8 cellular contexts compared by ENCODE assay signal in the genomic region with DNA sequence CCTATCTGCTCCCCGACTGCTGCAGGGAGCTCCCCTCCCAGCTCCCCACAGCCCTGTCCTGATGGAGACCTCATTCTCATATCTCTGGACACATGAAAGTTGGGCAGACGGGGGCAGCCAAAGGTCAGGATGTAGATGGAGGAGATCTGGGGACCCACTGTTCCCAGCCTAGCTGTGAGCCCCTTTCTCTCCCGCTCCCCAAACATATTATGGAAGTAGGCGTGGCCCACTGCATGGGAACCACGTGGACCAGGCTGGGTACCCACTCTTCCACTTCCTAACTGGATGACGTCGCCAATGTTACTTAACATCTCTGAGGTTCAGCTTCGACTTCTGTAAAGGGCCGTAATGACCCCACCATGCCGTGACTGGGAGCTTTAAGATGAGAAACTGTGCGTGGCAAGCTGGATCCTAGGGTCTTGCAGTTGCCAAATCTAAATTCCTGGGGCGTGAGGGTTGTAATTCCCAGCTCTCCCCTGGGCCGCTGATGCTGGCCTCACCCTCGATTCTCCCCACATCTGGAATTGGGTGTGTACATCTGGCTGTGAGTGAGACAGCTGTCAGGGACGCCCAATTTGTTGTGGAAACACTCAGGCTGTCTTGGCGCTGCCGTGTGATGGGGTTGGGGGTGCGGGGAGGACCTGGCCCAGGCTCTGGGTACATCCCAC. TPM values are rescaled to one million over a fixed set of nuclear protein-coding genes. Genes with fewer than 3 reads are reported as not detected.
A peak's percentile ranks its signal among the peaks of the same experiment; 100 is the strongest.
DNase-seq lines count a peak whose midpoint lies in the region; ATAC-seq, FAIRE-seq and TF ChIP-seq lines count a peak whose summit lies in the region.

No MANE protein-coding gene starts in this region.

- POLR2A ChIA-PET in K562 (lab: Yijun Ruan, JAX): interaction anchor here (0.9 to 3.2 kb wide), 9 partner anchors 10 to 198 kb away, joined by 3 to 21 read pairs (median 7); partner anchors contain the start of genes DPF2, MALAT1, NEAT1 and TIGD3

- peaks cover 9% of the 10 kb centered on the region for H3K4me1 Mint-ChIP-seq in activated naive CD4-positive, alpha-beta T cell treated with anti-CD3 and anti-CD28 coated beads, Interleukin-2, amount 50 U/mL, for 24 hours

- peaks cover 16 to 51% of the 10 kb centered on the region in 2 experiments; a peak in 4 of 5 replicates for H3K4me1 ChIP-seq in K562 (replicated peaks in 1 of 2; ENCODE audit: control insufficient read depth in 2 of 2, insufficient read depth in 2 of 2, low read length in 2 of 2)
- peaks cover 72% of the 10 kb centered on the region for H3K4me1 ChIP-seq in lower lobe of right lung
- H3K4me1 ChIP-seq in urinary bladder (ENCODE audit: insufficient read depth): peaks cover 2% of the 10 kb centered on the region

- FAIRE-seq in K562 (lab: Jason Lieb, UNC): peak; percentile 29

- intact Hi-C loops in K562 (cut with micrococcal nuclease) (loop anchor here (2.0 to 10.0 kb wide), 3 partner anchors 14 to 202 kb away; partner anchors contain the start of genes TM7SF2 and ZNHIT2), lower lobe of right lung (cut with DNase I) (loop anchor here (5.0 kb wide), 1 partner anchor 39 kb away; no protein-coding TSS in a partner anchor)

- H3K9me3 Mint-ChIP-seq in activated naive CD4-positive, alpha-beta T cell treated with anti-CD3 and anti-CD28 coated beads, Interleukin-2, amount 50 U/mL, for 24 hours: no peaks in the 10 kb centered on the region

- no peak overlapping the region for H3K27ac ChIP-seq in K562 (ENCODE audit: extremely low read depth, low read depth, low read length)
- H3K27ac ChIP-seq in lower lobe of right lung: peak overlapping the region; percentile 91
- H3K27ac ChIP-seq in urinary bladder (ENCODE audit: low read depth): peak overlapping the region; percentile 28

- peak overlapping the region; percentile 80 for H3K27ac Mint-ChIP-seq in activated naive CD4-positive, alpha-beta T cell treated with anti-CD3 and anti-CD28 coated beads, Interleukin-2, amount 50 U/mL, for 24 hours

- H3K27me3 ChIP-seq in K562 (ENCODE audit: control insufficient read depth in 2 of 2, insufficient read depth in 2 of 2, low read length in 2 of 2) (no peaks in the 10 kb centered on the region), lower lobe of right lung (ENCODE audit: low read depth) (no peaks in the 10 kb centered on the region)

- H3K9me1 ChIP-seq in K562 (ENCODE audit: control insufficient read depth, insufficient read depth, low read length): no peaks in the 10 kb centered on the region

- in situ Hi-C loops in K562 (cut with MboI): no loop called here

- peak overlapping the region; percentile 84 for H3K4me2 ChIP-seq in K562 (ENCODE audit: insufficient read depth, low read length)

- H3K36me3 ChIP-seq in K562 (ENCODE audit: control insufficient read depth, insufficient read depth, low read length): peaks cover 11% of the 10 kb centered on the region; the same call in 1 of the 3 replicates
- H3K36me3 ChIP-seq in lower lobe of right lung: peaks cover 12% of the 10 kb centered on the region
- H3K36me3 ChIP-seq in urinary bladder (ENCODE audit: insufficient read depth): no peaks in the 10 kb centered on the region

- DNase-seq in activated naive CD4-positive, alpha-beta T cell treated with Interleukin-2 at 50 U/mL for 16 hours: no peak
- DNase-seq in K562 (ENCODE audit: extremely low read depth in 1 of 4, low spot score in 3 of 4) (peak in 1 of 4 experiments; percentile 37), lower lobe of right lung (peak; percentile 53), NCI-H748 (lab: John Stamatoyannopoulos, UW; ENCODE audit: unreplicated experiment) (no peak), left lobe of liver (ENCODE audit: low spot score) (no peak)

- H3K9ac ChIP-seq in K562 (ENCODE audit: insufficient read depth in 1 of 2, low read depth in 2 of 2, low read length in 2 of 2): peak overlapping the region in 1 of 2 experiments; percentile 91; a peak in 2 of 4 replicates

- H4K20me1 ChIP-seq in K562 (replicated peaks; ENCODE audit: control insufficient read depth, insufficient read depth, low read length): 0 out of 2 replicates have a peak, but pooled peaks cover under 1% of the 10 kb centered on the region

- no peaks in the 10 kb centered on the region for H3K36me3 Mint-ChIP-seq in activated naive CD4-positive, alpha-beta T cell treated with anti-CD3 and anti-CD28 coated beads, Interleukin-2, amount 50 U/mL, for 24 hours

- H3K9me3 ChIP-seq in K562 (replicated peaks; ENCODE audit: control insufficient read depth, insufficient read depth, low read depth, low read length) (no peaks in the 10 kb centered on the region), lower lobe of right lung (no peaks in the 10 kb centered on the region)

- 59% methylated on average over 18 of the region's 18 CpGs for WGBS in K562 (ENCODE audit: insufficient coverage, low coverage, missing lambda C conversion rate)
- WGBS in urinary bladder: 20% methylated on average over 18 of the region's 18 CpGs

- CTCF ChIA-PET in K562 (lab: Yijun Ruan, JAX; ENCODE audit: low intra/inter-chr PET ratio): interaction anchor here (1.1 to 3.6 kb wide), 4 partner anchors 13 to 207 kb away, joined by 5 to 91 read pairs (median 8); no protein-coding TSS in a partner anchor

- TF ChIP-seq RAD21 in K562 (CRISPR knock-in tag; conservative IDR thresholded peaks at IDR 0.05 in 1 of 2, IDR thresholded peaks at IDR 0.05 in 1 of 2): no peak

- no peak overlapping the region for H2AFZ ChIP-seq in K562 (ENCODE audit: low read depth, low read length)

- H3K4me3 Mint-ChIP-seq in activated naive CD4-positive, alpha-beta T cell treated with anti-CD3 and anti-CD28 coated beads, Interleukin-2, amount 50 U/mL, for 24 hours: no peak overlapping the region

- ATAC-seq in K562 (no peak), lower lobe of right lung (peak; percentile 2 to 4), GM21381 (IDR thresholded peaks at IDR 0.05; ENCODE audit: unreplicated experiment) (no peak), left lobe of liver (no peak)

- no TSS peak for BruUV-seq in K562 (replicated peaks; lab: Mats Ljungman, UMichigan)

- peaks cover 1% of the 10 kb centered on the region for H3K27me3 Mint-ChIP-seq in activated naive CD4-positive, alpha-beta T cell treated with anti-CD3 and anti-CD28 coated beads, Interleukin-2, amount 50 U/mL, for 24 hours

- TF ChIP-seq CTCF in K562 (IDR thresholded peaks at IDR 0.05 in 2 of 3, conservative IDR thresholded peaks at IDR 0.05 in 1 of 3; ENCODE audit: insufficient read depth in 2 of 3, low read depth in 1 of 3, low read length in 3 of 3): no peak
- TF ChIP-seq CTCF in lower lobe of right lung (IDR thresholded peaks at IDR 0.05): no peak

- no peak for TF ChIP-seq EP300 in K562 (IDR thresholded peaks at IDR 0.05; ENCODE audit: low read length)

- TF ChIP-seq POLR2A in K562 (conservative IDR thresholded peaks at IDR 0.05): no peak

- peak overlapping the region; percentile 77; the same call in 1 of the 2 replicates for H3K4me3 ChIP-seq in K562
- peak overlapping the region; percentile 100 for H3K4me3 ChIP-seq in lower lobe of right lung
- H3K4me3 ChIP-seq in urinary bladder (ENCODE audit: low read depth, low read length): peak overlapping the region; percentile 62

- H3K79me2 ChIP-seq in K562 (ENCODE audit: control insufficient read depth, insufficient read depth, low read length): peaks cover 20% of the 10 kb centered on the region; the same call in 2 of the 3 replicates

RNA-seq across cellular contexts. Expression of gene CDC42EP2, which starts 1.8 kb away (rescaled TPM):
- total RNA-seq in K562 (2011; cell fraction: chromatin; rRNA removed; ENCODE audit: low replicate concordance): 5.1 and 29.5 TPM in 2 replicates
- 17.6 and 26.3 TPM in 2 replicates for total RNA-seq in K562 (2011; cell fraction: nucleolus; rRNA removed)
- 11.7 and 13.1 TPM in 2 replicates for total RNA-seq in K562 (2011; cell fraction: nucleoplasm; rRNA removed)
- total RNA-seq in K562 (2014; rRNA removed) (0.54 and 2.6 TPM in 2 replicates), K562 (2014; rRNA removed; fragmentation: Illumina TruSeq; extraction: Trizol) (0.29 TPM in 1 of 2 replicates, not detected in the other), K562 (2015; rRNA removed; fragmentation: Illumina TruSeq; extraction: Trizol) (0.79 and 1.3 TPM in 2 replicates), K562 (2021) (2.1 and 3.5 TPM in 2 replicates), lower lobe of right lung (17.0 TPM), urinary bladder (17.6 TPM), left lobe of liver (3.5 TPM)
- polyA plus RNA-seq in K562 (2011; rRNA removed) (0.45 and 1.9 TPM in 2 replicates), K562 (2014; fragmentation: Illumina TruSeq; extraction: Trizol) (2.9 and 5.4 TPM in 2 replicates), K562 (2014; fragmentation: Nextera tagmentation; extraction: Ambion mirVana) (under 1 TPM; 0.27 to 0.52 TPM), K562 (2014; rRNA removed) (1.1 and 1.5 TPM in 2 replicates), urinary bladder (30.1 TPM)
- polyA plus RNA-seq in K562 (2011; cell fraction: cytosol; rRNA removed): 0.68 and 3.8 TPM in 2 replicates
- polyA plus RNA-seq in K562 (2011; cell fraction: nucleus; rRNA removed): 3.4 and 6.9 TPM in 2 replicates
- polyA plus RNA-seq in K562 (2012): 2.2 and 4.8 TPM in 2 replicates
- 0.53 and 1.1 TPM in 2 replicates for polyA minus RNA-seq in K562 (2011; rRNA and poly(A)+ RNA removed)
- 1.3 and 2.0 TPM in 2 replicates for polyA minus RNA-seq in K562 (2011; cell fraction: cytosol; rRNA and poly(A)+ RNA removed)
- polyA minus RNA-seq in K562 (2011; cell fraction: nucleus; rRNA and poly(A)+ RNA removed): 3.1 and 5.8 TPM in 2 replicates

RNA-seq across cellular contexts. Expression of gene DPF2, which starts 17.2 kb away (rescaled TPM):
- 75.3 and 142 TPM in 2 replicates for total RNA-seq in K562 (2011; cell fraction: chromatin; rRNA removed; ENCODE audit: low replicate concordance)
- 65.5 and 74.9 TPM in 2 replicates for total RNA-seq in K562 (2011; cell fraction: nucleolus; rRNA removed)
- 76.9 and 80.5 TPM in 2 replicates for total RNA-seq in K562 (2011; cell fraction: nucleoplasm; rRNA removed)
- 34.4 and 44.0 TPM in 2 replicates for total RNA-seq in K562 (2014; rRNA removed)
- 28.1 and 29.3 TPM in 2 replicates for total RNA-seq in K562 (2014; rRNA removed; fragmentation: Illumina TruSeq; extraction: Trizol)
- 41.0 and 41.1 TPM in 2 replicates for total RNA-seq in K562 (2015; rRNA removed; fragmentation: Illumina TruSeq; extraction: Trizol)
- total RNA-seq in K562 (2021): 74.6 and 76.3 TPM in 2 replicates
- polyA plus RNA-seq in K562 (2011; rRNA removed): 29.7 and 40.3 TPM in 2 replicates
- polyA plus RNA-seq in K562 (2011; cell fraction: cytosol; rRNA removed): 44.3 and 45.4 TPM in 2 replicates
- polyA plus RNA-seq in K562 (2011; cell fraction: nucleus; rRNA removed): 64.8 and 70.4 TPM in 2 replicates
- polyA plus RNA-seq in K562 (2012): 54.9 and 55.8 TPM in 2 replicates
- polyA plus RNA-seq in K562 (2014; fragmentation: Illumina TruSeq; extraction: Trizol): 65.0 and 81.7 TPM in 2 replicates
- polyA plus RNA-seq in K562 (2014; fragmentation: Nextera tagmentation; extraction: Ambion mirVana): 10 to 100 TPM; 15.6 to 33.2 TPM
- 33.2 and 35.6 TPM in 2 replicates for polyA plus RNA-seq in K562 (2014; rRNA removed)
- 31.7 and 32.1 TPM in 2 replicates for polyA minus RNA-seq in K562 (2011; rRNA and poly(A)+ RNA removed)
- 25.4 and 35.7 TPM in 2 replicates for polyA minus RNA-seq in K562 (2011; cell fraction: cytosol; rRNA and poly(A)+ RNA removed)
- polyA minus RNA-seq in K562 (2011; cell fraction: nucleus; rRNA and poly(A)+ RNA removed): 21.1 and 35.7 TPM in 2 replicates
- 45.8 TPM for total RNA-seq in lower lobe of right lung
- 29.3 TPM for total RNA-seq in urinary bladder
- polyA plus RNA-seq in urinary bladder: 55.2 TPM
- 18.7 TPM for total RNA-seq in left lobe of liver

RNA-seq across cellular contexts. Expression of gene TIGD3, which starts 38.1 kb away (rescaled TPM):
- 0.79 and 1.5 TPM in 2 replicates for total RNA-seq in K562 (2011; cell fraction: chromatin; rRNA removed; ENCODE audit: low replicate concordance)
- total RNA-seq in K562 (2011; cell fraction: nucleolus; rRNA removed): 1.4 and 1.5 TPM in 2 replicates
- total RNA-seq in K562 (2011; cell fraction: nucleoplasm; rRNA removed): 0.38 and 0.95 TPM in 2 replicates
- 1.3 and 2.1 TPM in 2 replicates for total RNA-seq in K562 (2014; rRNA removed)
- 0.29 and 0.44 TPM in 2 replicates for total RNA-seq in K562 (2014; rRNA removed; fragmentation: Illumina TruSeq; extraction: Trizol)
- total RNA-seq in K562 (2015; rRNA removed; fragmentation: Illumina TruSeq; extraction: Trizol): 0.65 and 0.75 TPM in 2 replicates
- total RNA-seq in K562 (2021): 0.81 and 1.3 TPM in 2 replicates
- 0.39 and 0.56 TPM in 2 replicates for polyA plus RNA-seq in K562 (2011; rRNA removed)
- polyA plus RNA-seq in K562 (2011; cell fraction: cytosol; rRNA removed): 0.53 and 1.1 TPM in 2 replicates
- polyA plus RNA-seq in K562 (2011; cell fraction: nucleus; rRNA removed): 0.79 and 1.1 TPM in 2 replicates
- 1.0 and 1.8 TPM in 2 replicates for polyA plus RNA-seq in K562 (2012)
- 0.49 and 0.64 TPM in 2 replicates for polyA plus RNA-seq in K562 (2014; fragmentation: Illumina TruSeq; extraction: Trizol)
- under 1 TPM; 0.06 to 0.08 TPM for polyA plus RNA-seq in K562 (2014; fragmentation: Nextera tagmentation; extraction: Ambion mirVana)
- polyA plus RNA-seq in K562 (2014; rRNA removed): 0.61 and 0.98 TPM in 2 replicates
- 0.12 and 0.25 TPM in 2 replicates for polyA minus RNA-seq in K562 (2011; rRNA and poly(A)+ RNA removed)
- polyA minus RNA-seq in K562 (2011; cell fraction: cytosol; rRNA and poly(A)+ RNA removed): 0.64 TPM in 1 of 2 replicates, not detected in the other
- polyA minus RNA-seq in K562 (2011; cell fraction: nucleus; rRNA and poly(A)+ RNA removed): 0.67 and 0.81 TPM in 2 replicates
- total RNA-seq in lower lobe of right lung: 0.18 TPM
- 0.11 TPM for total RNA-seq in urinary bladder
- 0.16 TPM for polyA plus RNA-seq in urinary bladder
- total RNA-seq in left lobe of liver: 0.43 TPM

RNA-seq across cellular contexts. Expression of gene POLA2, which starts 54.7 kb away (rescaled TPM):
- total RNA-seq in K562 (2011; cell fraction: chromatin; rRNA removed; ENCODE audit: low replicate concordance): 265 and 326 TPM in 2 replicates
- 95.2 and 116 TPM in 2 replicates for total RNA-seq in K562 (2011; cell fraction: nucleolus; rRNA removed)
- 147 and 156 TPM in 2 replicates for total RNA-seq in K562 (2011; cell fraction: nucleoplasm; rRNA removed)
- total RNA-seq in K562 (2014; rRNA removed): 35.0 and 37.1 TPM in 2 replicates
- total RNA-seq in K562 (2014; rRNA removed; fragmentation: Illumina TruSeq; extraction: Trizol): 49.4 and 50.7 TPM in 2 replicates
- 47.5 and 52.5 TPM in 2 replicates for total RNA-seq in K562 (2015; rRNA removed; fragmentation: Illumina TruSeq; extraction: Trizol)
- total RNA-seq in K562 (2021): 43.2 and 46.7 TPM in 2 replicates
- 114 and 134 TPM in 2 replicates for polyA plus RNA-seq in K562 (2011; rRNA removed)
- polyA plus RNA-seq in K562 (2011; cell fraction: cytosol; rRNA removed): 93.4 and 98.1 TPM in 2 replicates
- 150 and 166 TPM in 2 replicates for polyA plus RNA-seq in K562 (2011; cell fraction: nucleus; rRNA removed)
- 38.7 and 48.5 TPM in 2 replicates for polyA plus RNA-seq in K562 (2012)
- 92.7 and 113 TPM in 2 replicates for polyA plus RNA-seq in K562 (2014; fragmentation: Illumina TruSeq; extraction: Trizol)
- 1 to 10 TPM; 2.7 to 5.6 TPM for polyA plus RNA-seq in K562 (2014; fragmentation: Nextera tagmentation; extraction: Ambion mirVana)
- polyA plus RNA-seq in K562 (2014; rRNA removed): 44.4 and 52.8 TPM in 2 replicates
- polyA minus RNA-seq in K562 (2011; rRNA and poly(A)+ RNA removed): 120 and 125 TPM in 2 replicates
- 44.7 and 51.1 TPM in 2 replicates for polyA minus RNA-seq in K562 (2011; cell fraction: cytosol; rRNA and poly(A)+ RNA removed)
- 49.7 and 85.1 TPM in 2 replicates for polyA minus RNA-seq in K562 (2011; cell fraction: nucleus; rRNA and poly(A)+ RNA removed)
- 8.7 TPM for total RNA-seq in lower lobe of right lung
- total RNA-seq in urinary bladder: 10.3 TPM
- 10.7 TPM for polyA plus RNA-seq in urinary bladder
- 3.3 TPM for total RNA-seq in left lobe of liver

Comparison
In these comparisons a context has a peak if more than half of its experiments do, and no peak if none do; other contexts are left out.
1. ATAC-seq: peak in lower lobe of right lung (2 of 2); none in K562 (single experiment), GM21381 (single experiment) and left lobe of liver (single experiment).
2. Peak in every context shown above with its lines, with median percentiles within 50 percentile points of each other: H3K4me3 ChIP-seq.